Comparison of ENCODE assay signal across 25 cellular contexts in the genomic region with DNA sequence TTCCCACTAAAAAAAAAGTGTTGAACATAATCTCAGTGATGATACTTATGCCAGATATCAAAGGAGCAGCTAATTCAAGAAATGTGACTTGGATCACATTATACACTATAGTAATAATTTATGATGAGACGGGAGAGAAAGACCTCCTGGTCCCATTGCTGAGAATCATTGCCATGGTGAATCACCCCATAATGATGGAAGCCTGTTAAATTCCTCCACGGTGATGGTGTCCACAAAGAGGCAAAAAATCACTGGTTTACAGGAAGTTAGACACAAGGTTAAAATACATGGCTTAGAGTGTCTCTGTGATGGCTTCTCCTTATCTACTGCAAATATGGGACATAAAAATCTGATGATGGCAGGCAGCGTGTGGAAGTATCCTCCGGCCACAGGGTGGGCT.
"Had no signal": no experiment of that assay in that cellular context is flagged by ENCODE, and none has a peak within 500 bp of the region (broad histone marks: within the 10 kb centered on the region; RNA-seq: fewer than 3 reads in every experiment).

No MANE protein-coding gene starts in this region.

- ATAC-seq: activated CD8-positive, alpha-beta memory T cell treated with anti-CD3 and anti-CD28 coated beads, Interleukin-2, amount 10 ng/mL, durations not matched to agents 7 days and 5 days; body of pancreas; foreskin keratinocyte; left lung; stimulated activated naive CD8-positive, alpha-beta T cell treated with anti-CD3 and anti-CD28 coated beads, Interleukin-15, Interleukin-2, amounts not matched to agents 100 U/mL and 50 U/mL, for 24 hours had no signal

- H3K4me3 Mint-ChIP-seq: activated CD4-positive, alpha-beta memory T cell treated with anti-CD3 and anti-CD28 coated beads for 36 hours; activated CD8-positive, alpha-beta memory T cell treated with anti-CD3 and anti-CD28 coated beads, Interleukin-2, amount 10 ng/mL, durations not matched to agents 7 days and 5 days; activated naive CD8-positive, alpha-beta T cell treated with anti-CD3 and anti-CD28 coated beads for 36 hours; endodermal cell; nephron had no signal

- H3K27me3 ChIP-seq: body of pancreas, colonic mucosa, foreskin keratinocyte, left lung, right atrium auricular region, tibial artery had no signal

- H3K27me3 Mint-ChIP-seq: activated CD4-positive, alpha-beta memory T cell treated with anti-CD3 and anti-CD28 coated beads for 36 hours; activated CD8-positive, alpha-beta memory T cell treated with anti-CD3 and anti-CD28 coated beads, Interleukin-2, amount 10 ng/mL, durations not matched to agents 7 days and 5 days; activated naive CD8-positive, alpha-beta T cell treated with anti-CD3 and anti-CD28 coated beads for 36 hours had no signal

- H3K4me1 ChIP-seq: body of pancreas, colonic mucosa, foreskin keratinocyte, left lung, tibial artery had no signal

- H3K4me1 Mint-ChIP-seq: activated CD8-positive, alpha-beta memory T cell treated with anti-CD3 and anti-CD28 coated beads, Interleukin-2, amount 10 ng/mL, durations not matched to agents 7 days and 5 days; activated naive CD8-positive, alpha-beta T cell treated with anti-CD3 and anti-CD28 coated beads for 36 hours had no signal

- H3K36me3 Mint-ChIP-seq: activated CD4-positive, alpha-beta memory T cell treated with anti-CD3 and anti-CD28 coated beads for 36 hours; activated CD8-positive, alpha-beta memory T cell treated with anti-CD3 and anti-CD28 coated beads, Interleukin-2, amount 10 ng/mL, durations not matched to agents 7 days and 5 days; activated naive CD8-positive, alpha-beta T cell treated with anti-CD3 and anti-CD28 coated beads for 36 hours had no signal

- DNase-seq: activated CD4-positive, alpha-beta memory T cell treated with anti-CD3 and anti-CD28 coated beads for 36 hours; activated CD4-positive, alpha-beta T cell treated with anti-CD3 and anti-CD28 coated beads for 1 hour; activated CD8-positive, alpha-beta memory T cell treated with anti-CD3 and anti-CD28 coated beads, Interleukin-2, amount 10 ng/mL, durations not matched to agents 7 days and 5 days; activated naive CD8-positive, alpha-beta T cell treated with anti-CD3 and anti-CD28 coated beads for 36 hours; amygdala; body of pancreas; central memory CD4-positive, alpha-beta T cell; colonic mucosa; endodermal cell; foreskin keratinocyte; glutamatergic neuron; hypothalamus; kidney; left lung; mammary epithelial cell; midbrain; nucleus accumbens; stimulated activated naive CD8-positive, alpha-beta T cell treated with anti-CD3 and anti-CD28 coated beads, Interleukin-15, Interleukin-2, amounts not matched to agents 100 U/mL and 50 U/mL, for 24 hours; substantia nigra; T-helper 2 cell; tibial artery; WERI-Rb-1 had no signal

- H3K27ac Mint-ChIP-seq: activated CD4-positive, alpha-beta memory T cell treated with anti-CD3 and anti-CD28 coated beads for 36 hours; activated CD8-positive, alpha-beta memory T cell treated with anti-CD3 and anti-CD28 coated beads, Interleukin-2, amount 10 ng/mL, durations not matched to agents 7 days and 5 days; activated naive CD8-positive, alpha-beta T cell treated with anti-CD3 and anti-CD28 coated beads for 36 hours; endodermal cell had no signal

- H3K36me3 ChIP-seq: colonic mucosa, left lung, tibial artery had no signal

- H3K4me3 ChIP-seq: body of pancreas, colonic mucosa, left lung, right atrium auricular region, tibial artery had no signal

- H3K27ac ChIP-seq: body of pancreas, colonic mucosa, epithelial cell of prostate, foreskin keratinocyte, left lung, tibial artery, WERI-Rb-1 had no signal

- H3K9me3 ChIP-seq: body of pancreas, colonic mucosa, left lung, right atrium auricular region, tibial artery had no signal

- H3K9me3 Mint-ChIP-seq: endodermal cell, nephron had no signal
